In genomic region chr22:39458443-39459083, GRCh38 we compare ENCODE assay signal across 9 cellular contexts. TPM values are rescaled to one million over a fixed set of nuclear protein-coding genes. Genes with fewer than 3 reads are reported as not detected.
DNase-seq lines count a peak whose midpoint lies in the region; ATAC-seq and TF ChIP-seq lines count a peak whose summit lies in the region.
"Had no signal": no experiment of that assay in that cellular context is flagged by ENCODE, and none has a peak within 500 bp of the region (broad histone marks: within the 10 kb centered on the region; RNA-seq: fewer than 3 reads in every experiment).

No MANE protein-coding gene starts in this region.

- H3K4me2 ChIP-seq in mesenchymal stem cell (ENCODE audit: low read length, poor library complexity, severe bottlenecking), result peak overlapping the region; percentile 71

- no peaks in the 10 kb centered on the region for H3K36me3 Mint-ChIP-seq in activated naive CD8-positive, alpha-beta T cell treated with anti-CD3 and anti-CD28 coated beads, Interleukin-2, amount 50 U/mL, for 24 hours (ENCODE audit: low read depth)
- H3K36me3 Mint-ChIP-seq in type B pancreatic cell, result peaks cover 5% of the 10 kb centered on the region

- H3K27me3 ChIP-seq in cardiac muscle cell, result no peaks in the 10 kb centered on the region
- peaks cover 28 to 58% of the 10 kb centered on the region in 2 experiments for H3K27me3 ChIP-seq in mesenchymal stem cell (ENCODE audit: control insufficient read depth in 1 of 2, insufficient read depth in 1 of 2, low read length in 2 of 2)

- no peak overlapping the region for H3K4ac ChIP-seq in mesenchymal stem cell (ENCODE audit: low read depth in 1 of 2, low read length in 2 of 2)

- H2BK12ac ChIP-seq in mesenchymal stem cell (ENCODE audit: low read length in 2 of 2), result no peak overlapping the region

- no peak overlapping the region for H3K27ac Mint-ChIP-seq in activated naive CD8-positive, alpha-beta T cell treated with anti-CD3 and anti-CD28 coated beads, Interleukin-2, amount 50 U/mL, for 24 hours
- peak overlapping the region; percentile 78 for H3K27ac Mint-ChIP-seq in type B pancreatic cell

- no peak overlapping the region for H4K91ac ChIP-seq in mesenchymal stem cell (ENCODE audit: low read length)

- H3K27ac ChIP-seq in cardiac muscle cell, result no peak overlapping the region
- no peak overlapping the region for H3K27ac ChIP-seq in mesenchymal stem cell (ENCODE audit: low read length, poor library complexity, severe bottlenecking)

- intact Hi-C loops in Right ventricle myocardium superior (cut with DNase I), result no loop called here

- no peak overlapping the region for H2BK120ac ChIP-seq in mesenchymal stem cell (ENCODE audit: low read depth, low read length)

- H3K36me3 ChIP-seq in cardiac muscle cell (no peaks in the 10 kb centered on the region), mesenchymal stem cell (ENCODE audit: control insufficient read depth in 1 of 2, insufficient read depth in 2 of 2, low read depth in 1 of 2, low read length in 2 of 2) (no peaks in the 10 kb centered on the region)

- no peaks in the 10 kb centered on the region for H3K9me3 Mint-ChIP-seq in activated naive CD8-positive, alpha-beta T cell treated with anti-CD3 and anti-CD28 coated beads, Interleukin-2, amount 50 U/mL, for 24 hours
- no peaks in the 10 kb centered on the region for H3K9me3 Mint-ChIP-seq in type B pancreatic cell

- H2BK15ac ChIP-seq in mesenchymal stem cell (ENCODE audit: low read depth, poor library complexity, severe bottlenecking), result peak overlapping the region; percentile 20

- no peak overlapping the region for H2AFZ ChIP-seq in mesenchymal stem cell (ENCODE audit: low read depth, low read length)

- WGBS in mesenchymal stem cell, result 47% methylated on average over 9 of the region's 10 CpGs

- H3K4me3 ChIP-seq in cardiac muscle cell (peak overlapping the region; percentile 90), mesenchymal stem cell (ENCODE audit: insufficient read depth in 1 of 2, low read depth in 1 of 2, low read length in 2 of 2) (no peak overlapping the region)

- H3K27me3 Mint-ChIP-seq in activated naive CD8-positive, alpha-beta T cell treated with anti-CD3 and anti-CD28 coated beads, Interleukin-2, amount 50 U/mL, for 24 hours, result peaks cover 23% of the 10 kb centered on the region
- peaks cover 3% of the 10 kb centered on the region for H3K27me3 Mint-ChIP-seq in type B pancreatic cell

- H3K14ac ChIP-seq in mesenchymal stem cell (ENCODE audit: low read length in 2 of 2), result no peak overlapping the region

- H3K4me1 ChIP-seq in cardiac muscle cell (ENCODE audit: low read depth) (peaks cover 15% of the 10 kb centered on the region), mesenchymal stem cell (ENCODE audit: control insufficient read depth, insufficient read depth, low read depth, low read length) (peaks cover 26% of the 10 kb centered on the region)

- TF ChIP-seq CTCF in cardiac muscle cell (IDR thresholded peaks at IDR 0.05; ENCODE audit: low read depth, low read length), result no peak
- TF ChIP-seq CTCF in type B pancreatic cell (conservative IDR thresholded peaks at IDR 0.05), result no peak

- H3K23ac ChIP-seq in mesenchymal stem cell (ENCODE audit: low read length in 2 of 2), result no peak overlapping the region

- DNase-seq in cardiac muscle cell (ENCODE audit: low read depth in 1 of 2, low spot score in 1 of 2) (no peak), Right ventricle myocardium superior (no peak), mesenchymal stem cell (no peak), type B pancreatic cell (ENCODE audit: extremely low spot score, unreplicated experiment) (no peak), SHP77 treated with DMSO at 0.1 percent for 48 hours (lab: John Stamatoyannopoulos, UW) (no peak)
- DNase-seq in activated naive CD8-positive, alpha-beta T cell treated with anti-CD3 and anti-CD28 coated beads, Interleukin-2, amount 50 U/mL, for 24 hours, result no peak
- DNase-seq: NCI-H510A had no signal

- H2AK5ac ChIP-seq in mesenchymal stem cell (ENCODE audit: low read length, severe bottlenecking), result no peak overlapping the region

- no peak overlapping the region for H3K9ac ChIP-seq in mesenchymal stem cell (ENCODE audit: low read length)

- no peaks in the 10 kb centered on the region for H3K79me1 ChIP-seq in mesenchymal stem cell (replicated peaks; ENCODE audit: low read length, poor library complexity, severe bottlenecking)

- peak overlapping the region; percentile 63 for H3K4me3 Mint-ChIP-seq in activated naive CD8-positive, alpha-beta T cell treated with anti-CD3 and anti-CD28 coated beads, Interleukin-2, amount 50 U/mL, for 24 hours
- H3K4me3 Mint-ChIP-seq in type B pancreatic cell, result peak overlapping the region; percentile 86

- H2BK5ac ChIP-seq in mesenchymal stem cell (ENCODE audit: low read depth, low read length, poor library complexity, severe bottlenecking), result no peak overlapping the region

- H3K9me3 ChIP-seq in cardiac muscle cell (ENCODE audit: low read depth), result no peaks in the 10 kb centered on the region
- H3K9me3 ChIP-seq in mesenchymal stem cell (ENCODE audit: control insufficient read depth, low read length), result no peaks in the 10 kb centered on the region

- no peak overlapping the region for H4K8ac ChIP-seq in mesenchymal stem cell (ENCODE audit: low read length)

- peaks cover 19% of the 10 kb centered on the region for H3K4me1 Mint-ChIP-seq in activated naive CD8-positive, alpha-beta T cell treated with anti-CD3 and anti-CD28 coated beads, Interleukin-2, amount 50 U/mL, for 24 hours
- peaks cover 32% of the 10 kb centered on the region for H3K4me1 Mint-ChIP-seq in type B pancreatic cell (ENCODE audit: unreplicated experiment)

- no peak for ATAC-seq in Right ventricle myocardium superior (ENCODE audit: poor library complexity)
- no peak for ATAC-seq in activated naive CD8-positive, alpha-beta T cell treated with anti-CD3 and anti-CD28 coated beads, Interleukin-2, amount 50 U/mL, for 24 hours
- ATAC-seq in esophagus mucosa, result no peak
- ATAC-seq in GM19467 (IDR thresholded peaks at IDR 0.05; ENCODE audit: unreplicated experiment), result no peak

- no peak overlapping the region for H3K18ac ChIP-seq in mesenchymal stem cell (ENCODE audit: low read depth in 1 of 2, low read length in 2 of 2)

RNA-seq across cellular contexts. Expression of gene MGAT3, which starts 1.8 kb away (rescaled TPM):
- total RNA-seq in cardiac muscle cell, result 31.4 and 38.0 TPM in 2 replicates
- 9.9 and 12.3 TPM in 2 replicates for polyA plus RNA-seq in cardiac muscle cell
- total RNA-seq in Right ventricle myocardium superior, result 3.9 TPM
- polyA plus RNA-seq in mesenchymal stem cell (2013, experiment 1 of 2), result 2.1 TPM
- 2.0 TPM for polyA plus RNA-seq in mesenchymal stem cell (2013, experiment 2 of 2)
- total RNA-seq in type B pancreatic cell (ENCODE audit: low replicate concordance), result 47.0 and 115 TPM in 2 replicates
- 0.44 TPM for total RNA-seq in esophagus mucosa

RNA-seq across cellular contexts. Expression of gene MIEF1, which starts 43.5 kb away (rescaled TPM):
- total RNA-seq in cardiac muscle cell (27.2 and 31.2 TPM in 2 replicates), Right ventricle myocardium superior (16.7 TPM), type B pancreatic cell (ENCODE audit: low replicate concordance) (35.0 and 35.5 TPM in 2 replicates), esophagus mucosa (16.7 TPM)
- polyA plus RNA-seq in cardiac muscle cell, result 29.1 and 33.7 TPM in 2 replicates
- polyA plus RNA-seq in mesenchymal stem cell (2013, experiment 1 of 2), result 19.0 TPM
- polyA plus RNA-seq in mesenchymal stem cell (2013, experiment 2 of 2), result 19.9 TPM

RNA-seq across cellular contexts. Expression of gene TAB1, which starts 59.0 kb away (rescaled TPM):
- total RNA-seq in cardiac muscle cell (41.2 and 52.1 TPM in 2 replicates), Right ventricle myocardium superior (17.3 TPM), type B pancreatic cell (ENCODE audit: low replicate concordance) (26.0 and 31.0 TPM in 2 replicates), esophagus mucosa (10.9 TPM)
- polyA plus RNA-seq in cardiac muscle cell, result 21.6 and 28.2 TPM in 2 replicates
- 10.8 TPM for polyA plus RNA-seq in mesenchymal stem cell (2013, experiment 1 of 2)
- polyA plus RNA-seq in mesenchymal stem cell (2013, experiment 2 of 2), result 11.1 TPM
